In genomic region chr2:160891353-160891740, GRCh38 we compare ENCODE assay signal across 25 cellular contexts.
"Had no signal": no experiment of that assay in that cellular context is flagged by ENCODE, and none has a peak within 500 bp of the region (broad histone marks: within the 10 kb centered on the region; RNA-seq: fewer than 3 reads in every experiment).

No MANE protein-coding gene starts in this region.

- H3K9me3 Mint-ChIP-seq: activated CD4-positive, alpha-beta memory T cell treated with anti-CD3 and anti-CD28 coated beads, Interleukin-2, amount 10 ng/mL, durations not matched to agents 7 days and 5 days; activated naive CD4-positive, alpha-beta T cell treated with anti-CD3 and anti-CD28 coated beads, Interleukin-2, amount 10 ng/mL, durations not matched to agents 7 days and 5 days; activated T-helper 2 cell treated with anti-CD3 and anti-CD28 coated beads, Interferon-gamma antibody, Interleukin-2, Interleukin-4, amounts not matched to agents 10 μg/mL and 5 μg/mL and 100 μg/mL, durations not matched to agents 14 hours and 24 hours and 36 hours; T-cell had no signal

- H3K36me3 Mint-ChIP-seq: activated naive CD4-positive, alpha-beta T cell treated with anti-CD3 and anti-CD28 coated beads, Interleukin-2, amount 10 ng/mL, durations not matched to agents 7 days and 5 days; activated naive CD8-positive, alpha-beta T cell treated with anti-CD3 and anti-CD28 coated beads for 36 hours; T-cell had no signal

- H3K4me3 Mint-ChIP-seq: activated CD4-positive, alpha-beta memory T cell treated with anti-CD3 and anti-CD28 coated beads, Interleukin-2, amount 10 ng/mL, durations not matched to agents 7 days and 5 days; activated CD4-positive, alpha-beta T cell treated with anti-CD3 and anti-CD28 coated beads for 36 hours; activated naive CD4-positive, alpha-beta T cell treated with anti-CD3 and anti-CD28 coated beads, Interleukin-2, amount 10 ng/mL, durations not matched to agents 7 days and 5 days; activated naive CD8-positive, alpha-beta T cell treated with anti-CD3 and anti-CD28 coated beads for 36 hours; T-cell had no signal

- H3K27ac ChIP-seq: KMS-11, VCaP had no signal

- H3K9ac ChIP-seq: KMS-11 had no signal

- H3K27me3 Mint-ChIP-seq: activated CD4-positive, alpha-beta memory T cell treated with anti-CD3 and anti-CD28 coated beads, Interleukin-2, amount 10 ng/mL, durations not matched to agents 7 days and 5 days; activated CD4-positive, alpha-beta T cell treated with anti-CD3 and anti-CD28 coated beads for 36 hours; activated naive CD4-positive, alpha-beta T cell treated with anti-CD3 and anti-CD28 coated beads, Interleukin-2, amount 10 ng/mL, durations not matched to agents 7 days and 5 days; activated naive CD8-positive, alpha-beta T cell treated with anti-CD3 and anti-CD28 coated beads for 36 hours; T-cell had no signal

- H3K27ac Mint-ChIP-seq: activated CD4-positive, alpha-beta memory T cell treated with anti-CD3 and anti-CD28 coated beads, Interleukin-2, amount 10 ng/mL, durations not matched to agents 7 days and 5 days; activated CD4-positive, alpha-beta T cell treated with anti-CD3 and anti-CD28 coated beads for 36 hours; activated naive CD4-positive, alpha-beta T cell treated with anti-CD3 and anti-CD28 coated beads, Interleukin-2, amount 10 ng/mL, durations not matched to agents 7 days and 5 days; activated naive CD8-positive, alpha-beta T cell treated with anti-CD3 and anti-CD28 coated beads for 36 hours; activated T-helper 2 cell treated with anti-CD3 and anti-CD28 coated beads, Interferon-gamma antibody, Interleukin-2, Interleukin-4, amounts not matched to agents 10 μg/mL and 5 μg/mL and 100 μg/mL, durations not matched to agents 14 hours and 24 hours and 36 hours; T-cell had no signal

- H3K4me1 Mint-ChIP-seq: activated CD4-positive, alpha-beta memory T cell treated with anti-CD3 and anti-CD28 coated beads, Interleukin-2, amount 10 ng/mL, durations not matched to agents 7 days and 5 days; activated CD4-positive, alpha-beta T cell treated with anti-CD3 and anti-CD28 coated beads for 36 hours; activated naive CD4-positive, alpha-beta T cell treated with anti-CD3 and anti-CD28 coated beads, Interleukin-2, amount 10 ng/mL, durations not matched to agents 7 days and 5 days; activated naive CD8-positive, alpha-beta T cell treated with anti-CD3 and anti-CD28 coated beads for 36 hours; T-cell had no signal

- DNase-seq: activated CD4-positive, alpha-beta memory T cell treated with anti-CD3 and anti-CD28 coated beads, Interleukin-2, amount 10 ng/mL, durations not matched to agents 7 days and 5 days; activated CD4-positive, alpha-beta T cell treated with anti-CD3 and anti-CD28 coated beads for 36 hours; activated CD4-positive, alpha-beta T cell treated with anti-CD3 and anti-CD28 coated beads, Interleukin-2, amount 50 U/mL, for 1 hour; activated gamma-delta T cell treated with Interleukin-2 at 50 U/mL for 16 hours; activated naive CD4-positive, alpha-beta T cell treated with anti-CD3 and anti-CD28 coated beads, Interleukin-2, amount 10 ng/mL, durations not matched to agents 7 days and 5 days; activated naive CD8-positive, alpha-beta T cell treated with anti-CD3 and anti-CD28 coated beads for 36 hours; activated T-cell treated with anti-CD3 and anti-CD28 coated beads for 4 hours; activated T-cell treated with anti-CD3 and anti-CD28 coated beads, Interleukin-2, amount 50 U/mL, for 48 hours; anterior cingulate cortex; cerebellar nuclear complex; NCI-H1092; NCI-H1417; NCI-H1694; NCI-H2029; NCI-H345; NCI-H510A; NCI-H748 treated with DMSO at 0.1 percent for 48 hours; OCI-M1; RPMI8226; T-cell; T-helper 2 cell; T1000 had no signal

- H3K4me2 ChIP-seq: KMS-11 had no signal
